Comparison of ENCODE assay signal across 8 cellular contexts in the genomic region with DNA sequence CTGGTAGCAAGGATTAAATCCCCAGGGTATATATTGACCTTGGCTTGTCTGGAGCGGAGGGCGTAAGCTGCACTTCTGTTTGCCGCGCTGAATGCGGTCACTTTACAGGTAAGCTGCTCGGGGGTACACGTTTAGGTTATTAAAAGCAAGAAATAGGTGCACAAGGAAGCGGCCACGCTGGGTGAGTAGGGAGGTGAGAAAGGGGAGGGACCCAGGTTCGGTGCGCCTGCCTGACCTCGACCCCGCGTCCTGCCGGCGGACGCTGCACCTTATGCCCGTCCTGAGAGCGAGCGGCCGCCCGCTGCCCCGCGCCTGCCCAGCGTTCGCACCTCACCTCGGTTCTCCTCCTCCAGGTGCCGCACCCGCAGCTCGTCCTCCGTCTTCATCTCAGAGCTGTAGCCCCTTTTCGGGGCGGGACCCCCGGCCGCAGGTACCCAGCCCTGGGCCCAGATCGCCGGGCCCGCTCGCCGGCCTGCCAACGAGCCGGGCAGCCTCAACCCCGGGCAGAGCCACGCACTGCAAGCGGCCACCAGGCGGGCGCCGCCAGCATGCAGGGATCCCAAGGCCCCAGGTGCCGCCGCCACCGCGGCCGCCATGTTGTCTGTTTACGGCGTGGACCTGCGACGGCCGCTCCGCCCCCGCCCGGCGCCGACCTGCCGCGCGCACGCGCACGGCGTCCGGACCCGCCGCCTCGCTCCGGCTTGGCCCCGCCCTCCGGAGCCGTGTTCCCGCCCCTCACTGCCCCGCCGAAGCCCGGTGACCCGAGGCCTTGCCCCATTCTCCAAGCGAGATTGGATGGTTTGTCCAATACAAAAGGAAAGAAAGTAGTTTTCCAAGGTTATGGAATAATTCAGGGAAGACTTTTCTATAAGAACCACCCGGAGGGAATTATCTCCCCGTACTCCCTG. TPM values are rescaled to one million over a fixed set of nuclear protein-coding genes. Genes with fewer than 3 reads are reported as not detected.
A peak's percentile ranks its signal among the peaks of the same experiment; 100 is the strongest.
DNase-seq lines count a peak whose midpoint lies in the region; TF ChIP-seq lines count a peak whose summit lies in the region.

Gene AUH, minus strand, starts transcription at position 625 of the 908 bp plus-strand sequence. Its CDS starts 29 bp downstream, at position 596.

- H3K4me1 Mint-ChIP-seq in HFFc6 (ENCODE audit: low read depth): peaks cover 38% of the 10 kb centered on the region

- peak within 1 kb of the TSS; percentile 90 for H3K27ac ChIP-seq in hepatocyte

- H4K20me1 ChIP-seq in hepatocyte (ENCODE audit: insufficient read depth, poor library complexity, severe bottlenecking): no peaks in the 10 kb centered on the region

- no peaks in the 10 kb centered on the region; the same call in 1 of the 2 replicates for H3K27me3 Mint-ChIP-seq in HFFc6 (ENCODE audit: insufficient read depth)

- H3K9me3 ChIP-seq in hepatocyte (ENCODE audit: low read depth): no peaks in the 10 kb centered on the region

- H2AFZ ChIP-seq in hepatocyte: peak within 1 kb of the TSS; percentile 92

- H3K4me3 ChIP-seq in NB4 (ENCODE audit: low read depth, low read length): peak within 1 kb of the TSS; percentile 92
- peak within 1 kb of the TSS; percentile 91 for H3K4me3 ChIP-seq in astrocyte of the cerebellum (ENCODE audit: low read depth, low read length)
- peak within 1 kb of the TSS; percentile 89 for H3K4me3 ChIP-seq in hepatocyte
- peak within 1 kb of the TSS; percentile 84 for H3K4me3 ChIP-seq in retinal pigment epithelial cell (ENCODE audit: low read length)

- in situ Hi-C loops in GM13976 (cut with MboI; ENCODE audit: low sequenced_read_pairs, unreplicated experiment) (no loop called here), astrocyte of the cerebellum (cut with HindIII; ENCODE audit: low sequenced_read_pairs) (loop anchor here (5.0 kb wide), 1 partner anchor 36 kb away; no protein-coding TSS in a partner anchor)

- TF ChIP-seq POLR2A in NB4 (IDR thresholded peaks at IDR 0.05; ENCODE audit: extremely low read depth, insufficient read length): peak; percentile 68

- peaks cover 13% of the 10 kb centered on the region; the same call in 1 of the 2 replicates for H3K36me3 Mint-ChIP-seq in HFFc6 (ENCODE audit: low read depth)

- peak within 1 kb of the TSS; percentile 84 for H3K4me2 ChIP-seq in hepatocyte

- no peaks in the 10 kb centered on the region for H3K9me3 Mint-ChIP-seq in HFFc6

- peaks cover 44% of the 10 kb centered on the region for H3K79me2 ChIP-seq in hepatocyte

- peak within 1 kb of the TSS; percentile 95 for H3K4me3 Mint-ChIP-seq in HFFc6

- H3K27me3 ChIP-seq in hepatocyte: no peaks in the 10 kb centered on the region

- WGBS in hepatocyte (ENCODE audit: low lambda C conversion rate, missing lambda C conversion rate): 1% methylated on average over 72 of the region's 86 CpGs

- no peaks in the 10 kb centered on the region for H3K36me3 ChIP-seq in hepatocyte (replicated peaks; ENCODE audit: insufficient read depth, low read depth)

- DNase-seq in GM13976 (ENCODE audit: low spot score) (peak; percentile 96), HFFc6 (peak; percentile 59), NB4 (ENCODE audit: low read depth) (peak; percentile 85), T1000 (lab: John Stamatoyannopoulos, UW) (peak; percentile 79), astrocyte of the cerebellum (ENCODE audit: low read depth) (peak; percentile 26), hepatocyte (ENCODE audit: low spot score) (peak; percentile 95), retinal pigment epithelial cell (ENCODE audit: low read depth) (no peak), OCI-M2 (lab: John Stamatoyannopoulos, UW; ENCODE audit: unreplicated experiment) (no peak)

- no peaks in the 10 kb centered on the region for H3K9me2 ChIP-seq in hepatocyte (replicated peaks; ENCODE audit: insufficient read depth)

- no peak for TF ChIP-seq CTCF in GM13976 (IDR thresholded peaks at IDR 0.05; ENCODE audit: borderline replicate concordance, control extremely low read depth, extremely low read depth, insufficient read depth, missing control alignments)
- 0 out of 2 replicates have a peak, but pooled peaks have one; percentile 29 for TF ChIP-seq CTCF in HFFc6 (IDR thresholded peaks at IDR 0.05)
- no peak for TF ChIP-seq CTCF in NB4 (IDR thresholded peaks at IDR 0.05; ENCODE audit: low read depth, low read length)
- TF ChIP-seq CTCF in astrocyte of the cerebellum (IDR thresholded peaks at IDR 0.05; ENCODE audit: low read depth, low read length, missing control alignments): no peak
- no peak for TF ChIP-seq CTCF in hepatocyte (IDR thresholded peaks at IDR 0.05; ENCODE audit: poor library complexity)
- TF ChIP-seq CTCF in retinal pigment epithelial cell (conservative IDR thresholded peaks at IDR 0.05; ENCODE audit: low read depth, low read length): no peak

- peaks cover 13% of the 10 kb centered on the region for H3K4me1 ChIP-seq in hepatocyte (ENCODE audit: insufficient read depth)

- H3K27ac Mint-ChIP-seq in HFFc6: peak within 1 kb of the TSS; percentile 63

RNA-seq across cellular contexts. Expression of gene AUH, which starts in this region (rescaled TPM):
- total RNA-seq in HFFc6 (2021; fragmentation: NEBNext Ultra II Directional; extraction: Animal tissue kit (Norgen Biotek cat#: 25700)): 10 to 100 TPM in 4 of 6 experiments, 1 to 10 TPM in 2; 9.8 to 11.3 (median 10.6) TPM
- total RNA-seq in hepatocyte: 25.0 and 30.2 TPM in 2 replicates
- 19.5 and 20.3 TPM in 2 replicates for polyA plus RNA-seq in hepatocyte

Comparison
In these comparisons a context has a peak if more than half of its experiments do, and no peak if none do; other contexts are left out.
1. DNase-seq: peak in GM13976 (single experiment), HFFc6 (single experiment), NB4 (single experiment), T1000 (single experiment), astrocyte of the cerebellum (single experiment) and hepatocyte (single experiment); none in retinal pigment epithelial cell (single experiment) and OCI-M2 (single experiment).
2. Peak in every context shown above with its lines, with median percentiles within 50 percentile points of each other: H3K4me3 ChIP-seq.